11 cellular contexts compared by ENCODE assay signal in the genomic region with DNA sequence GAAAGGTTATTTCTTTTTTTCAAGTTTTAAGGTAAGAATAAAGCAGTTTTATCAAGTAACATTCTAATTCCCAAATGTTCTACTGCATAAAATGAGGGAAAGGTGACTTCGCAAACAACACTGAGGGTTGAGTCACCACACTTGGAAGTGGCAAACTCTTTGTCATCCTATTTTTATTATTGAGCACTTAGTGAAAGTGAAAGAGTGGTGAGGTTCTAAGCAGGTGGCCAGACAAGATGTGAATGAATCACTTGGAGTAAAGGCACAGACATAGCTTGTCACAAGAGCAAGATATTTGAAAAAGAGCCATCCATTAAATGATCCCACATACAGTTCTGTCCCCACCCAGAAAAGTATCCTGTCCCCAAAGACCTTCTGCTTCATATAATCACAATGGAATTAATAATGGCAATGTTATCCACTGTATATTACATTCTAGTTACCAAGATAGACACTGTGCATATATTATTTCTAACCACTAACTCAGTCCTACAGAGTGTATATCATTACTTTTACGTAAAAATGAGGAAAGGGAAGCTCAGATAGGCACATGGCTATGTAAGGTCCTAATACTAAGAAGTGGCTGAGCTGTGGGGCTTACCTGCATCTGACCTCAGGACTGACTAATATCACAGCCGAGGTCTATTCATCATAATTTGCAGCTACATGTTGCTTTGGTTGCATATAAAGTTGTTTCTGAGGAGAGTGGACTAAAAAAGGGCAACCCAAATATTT.
A peak's percentile ranks its signal among the peaks of the same experiment; 100 is the strongest.
DNase-seq lines count a peak whose midpoint lies in the region; ATAC-seq lines count a peak whose summit lies in the region.
"Had no signal": no experiment of that assay in that cellular context is flagged by ENCODE, and none has a peak within 500 bp of the region (broad histone marks: within the 10 kb centered on the region; RNA-seq: fewer than 3 reads in every experiment).

No MANE protein-coding gene starts in this region.

- DNase-seq in iris pigment epithelial cell (ENCODE audit: low read depth) (peak; percentile 1), medulla oblongata (ENCODE audit: extremely low spot score) (no peak), HUDEP-2 (lab: John Stamatoyannopoulos, UW; ENCODE audit: unreplicated experiment in 76 of 76) (no peak)
- DNase-seq in stimulated activated naive CD8-positive, alpha-beta T cell treated with anti-CD3 and anti-CD28 coated beads, Interleukin-15, Interleukin-2, amounts not matched to agents 100 U/mL and 50 U/mL, for 24 hours = no peak
- no peak for DNase-seq in activated T-helper 1 cell treated with anti-CD3 and anti-CD28 coated beads, Interleukin-12 subunit alpha, Interleukin-12 subunit beta, Interleukin-2, Interleukin-4 antibody, amounts not matched to agents 30 ng/mL and 10 ng/mL and 1 ng/mL, durations not matched to agents 14 hours and 24 hours and 36 hours (ENCODE audit: low spot score)
- DNase-seq: DMS153, NCI-H446 treated with DMSO at 0.1 percent for 48 hours, T-helper 2 cell had no signal

- no peaks in the 10 kb centered on the region for H3K27me3 Mint-ChIP-seq in activated T-helper 1 cell treated with anti-CD3 and anti-CD28 coated beads, Interleukin-12 subunit alpha, Interleukin-12 subunit beta, Interleukin-2, Interleukin-4 antibody, amounts not matched to agents 30 ng/mL and 10 ng/mL and 1 ng/mL, durations not matched to agents 14 hours and 24 hours and 36 hours (ENCODE audit: insufficient read depth)

- ATAC-seq in GM18868 (IDR thresholded peaks at IDR 0.05; ENCODE audit: unreplicated experiment) (peak; percentile 96), GM21786 (IDR thresholded peaks at IDR 0.05; ENCODE audit: unreplicated experiment) (peak; percentile 99), HG03432 (IDR thresholded peaks at IDR 0.05; ENCODE audit: unreplicated experiment) (peak; percentile 100)
- no peak for ATAC-seq in stimulated activated naive CD8-positive, alpha-beta T cell treated with anti-CD3 and anti-CD28 coated beads, Interleukin-15, Interleukin-2, amounts not matched to agents 100 U/mL and 50 U/mL, for 24 hours

- H3K9me3 Mint-ChIP-seq in activated T-helper 1 cell treated with anti-CD3 and anti-CD28 coated beads, Interleukin-12 subunit alpha, Interleukin-12 subunit beta, Interleukin-2, Interleukin-4 antibody, amounts not matched to agents 30 ng/mL and 10 ng/mL and 1 ng/mL, durations not matched to agents 14 hours and 24 hours and 36 hours = no peaks in the 10 kb centered on the region

- intact Hi-C loops in activated T-helper 1 cell treated with anti-CD3 and anti-CD28 coated beads, Interleukin-12 subunit alpha, Interleukin-12 subunit beta, Interleukin-2, Interleukin-4 antibody, amounts not matched to agents 30 ng/mL and 10 ng/mL and 1 ng/mL, durations not matched to agents 14 hours and 24 hours and 36 hours (cut with micrococcal nuclease) = no loop called here

- H3K27ac Mint-ChIP-seq in activated T-helper 1 cell treated with anti-CD3 and anti-CD28 coated beads, Interleukin-12 subunit alpha, Interleukin-12 subunit beta, Interleukin-2, Interleukin-4 antibody, amounts not matched to agents 30 ng/mL and 10 ng/mL and 1 ng/mL, durations not matched to agents 14 hours and 24 hours and 36 hours = no peak overlapping the region

- H3K4me3 Mint-ChIP-seq in activated T-helper 1 cell treated with anti-CD3 and anti-CD28 coated beads, Interleukin-12 subunit alpha, Interleukin-12 subunit beta, Interleukin-2, Interleukin-4 antibody, amounts not matched to agents 30 ng/mL and 10 ng/mL and 1 ng/mL, durations not matched to agents 14 hours and 24 hours and 36 hours = no peak overlapping the region

- H3K36me3 Mint-ChIP-seq in activated T-helper 1 cell treated with anti-CD3 and anti-CD28 coated beads, Interleukin-12 subunit alpha, Interleukin-12 subunit beta, Interleukin-2, Interleukin-4 antibody, amounts not matched to agents 30 ng/mL and 10 ng/mL and 1 ng/mL, durations not matched to agents 14 hours and 24 hours and 36 hours (ENCODE audit: low read depth) = no peaks in the 10 kb centered on the region

- H3K4me1 Mint-ChIP-seq in activated T-helper 1 cell treated with anti-CD3 and anti-CD28 coated beads, Interleukin-12 subunit alpha, Interleukin-12 subunit beta, Interleukin-2, Interleukin-4 antibody, amounts not matched to agents 30 ng/mL and 10 ng/mL and 1 ng/mL, durations not matched to agents 14 hours and 24 hours and 36 hours (ENCODE audit: low read depth) = no peaks in the 10 kb centered on the region
